ENCODE assay signal across 21 cellular contexts in the genomic region with DNA sequence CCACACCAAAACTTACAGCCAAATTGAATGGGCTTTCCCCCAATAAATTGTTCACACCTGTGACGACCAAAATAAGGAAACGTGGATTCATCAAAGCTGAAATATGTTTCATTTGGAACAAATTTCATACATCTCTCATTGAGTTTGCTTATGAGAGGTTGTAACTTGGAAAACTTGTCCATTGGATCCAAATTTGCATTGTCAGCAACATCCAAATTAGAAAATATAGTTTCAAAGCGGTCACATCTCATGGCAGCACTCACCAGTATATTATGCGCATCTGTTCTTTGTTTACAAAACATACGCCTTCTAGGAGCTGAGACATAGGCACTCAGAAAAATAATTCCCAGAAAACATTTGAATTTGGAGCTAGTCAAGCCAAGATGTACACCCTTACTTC.
DNase-seq lines count a peak whose midpoint lies in the region; ATAC-seq, FAIRE-seq and TF ChIP-seq lines count a peak whose summit lies in the region.
"Had no signal": no experiment of that assay in that cellular context is flagged by ENCODE, and none has a peak within 500 bp of the region (broad histone marks: within the 10 kb centered on the region; RNA-seq: fewer than 3 reads in every experiment).

No MANE protein-coding gene starts in this region.

- H3K27ac ChIP-seq in A549 (no peak overlapping the region), IMR-90 (ENCODE audit: insufficient read depth, low read length) (no peak overlapping the region), H1 (ENCODE audit: low read depth, low read length) (no peak overlapping the region), suprapubic skin (no peak overlapping the region)
- H3K27ac ChIP-seq: BLaER1 treated with 17β-estradiol and CSF1 and Interleukin-3, amounts not matched to agents 10 nM and 100 nM; C4-2B had no signal

- no peak overlapping the region for H2BK20ac ChIP-seq in IMR-90 (ENCODE audit: low read depth, low read length)
- no peak overlapping the region for H2BK20ac ChIP-seq in H1 (ENCODE audit: low read length)

- H2BK12ac ChIP-seq in H1 (ENCODE audit: low read depth, low read length): no peak overlapping the region

- ATAC-seq in A549: no peak
- no peak for ATAC-seq in IMR-90 (ENCODE audit: low read depth)
- ATAC-seq: CD8-positive, alpha-beta T cell; GM12878 had no signal

- H3K4ac ChIP-seq in IMR-90 (ENCODE audit: low read depth, low read length): no peak overlapping the region
- no peak overlapping the region for H3K4ac ChIP-seq in H1 (replicated peaks; ENCODE audit: insufficient read length, low read depth, low read length)

- no peak overlapping the region for H4K8ac ChIP-seq in IMR-90 (ENCODE audit: low read depth in 2 of 2, low read length in 2 of 2)
- H4K8ac ChIP-seq in H1 (ENCODE audit: extremely low read depth, insufficient read depth, low read length): no peak overlapping the region

- no peak for TF ChIP-seq EP300 in A549 (IDR thresholded peaks at IDR 0.05)
- no peak for TF ChIP-seq EP300 in H1 (IDR thresholded peaks at IDR 0.05; ENCODE audit: borderline replicate concordance in 1 of 2, low read depth in 2 of 2, low read length in 2 of 2)
- no peak for TF ChIP-seq EP300 in suprapubic skin (IDR thresholded peaks at IDR 0.05)

- CTCF ChIA-PET in A549 (lab: Yijun Ruan, JAX) (no interaction called here), IMR-90 (lab: Yijun Ruan, JAX) (no interaction called here), H1 (lab: Charles Lee; ENCODE audit: partially characterized antibody) (no interaction called here)

- TF ChIP-seq CTCF in A549 (IDR thresholded peaks at IDR 0.05) (no peak), IMR-90 (conservative IDR thresholded peaks at IDR 0.05; ENCODE audit: low read depth, low read length) (no peak), H1 (IDR thresholded peaks at IDR 0.05; ENCODE audit: control extremely low read depth in 1 of 3, insufficient read depth in 1 of 3, low read depth in 1 of 3, low read length in 3 of 3) (no peak), suprapubic skin (IDR thresholded peaks at IDR 0.05) (no peak)

- no peak overlapping the region for H3K56ac ChIP-seq in IMR-90 (ENCODE audit: extremely low read depth, insufficient read depth, low read length)
- no peak overlapping the region for H3K56ac ChIP-seq in H1 (replicated peaks; ENCODE audit: insufficient read length, low read depth, low read length)

- no peaks in the 10 kb centered on the region for H4K20me1 ChIP-seq in IMR-90 (ENCODE audit: insufficient read depth, low read length)
- no peaks in the 10 kb centered on the region for H4K20me1 ChIP-seq in H1 (replicated peaks in 1 of 2; ENCODE audit: control insufficient read depth in 1 of 2, insufficient read depth in 2 of 2, low read length in 2 of 2)
- H4K20me1 ChIP-seq: BLaER1 treated with 17β-estradiol and CSF1 and Interleukin-3, amounts not matched to agents 10 nM and 100 nM had no signal

- intact Hi-C loops in IMR-90 (cut with micrococcal nuclease): no loop called here

- dilution Hi-C loops in IMR-90 (cut with HindIII; ENCODE audit: low sequenced_read_pairs, unreplicated experiment): no loop called here

- H3K4me1 ChIP-seq in A549 (no peaks in the 10 kb centered on the region), IMR-90 (ENCODE audit: control insufficient read depth, insufficient read depth, low read length) (no peaks in the 10 kb centered on the region), H1 (replicated peaks in 1 of 4; ENCODE audit: control insufficient read depth in 3 of 4, insufficient read depth in 4 of 4, low read length in 3 of 4) (no peaks in the 10 kb centered on the region), suprapubic skin (no peaks in the 10 kb centered on the region)
- H3K4me1 ChIP-seq: BLaER1 treated with 17β-estradiol and CSF1 and Interleukin-3, amounts not matched to agents 10 nM and 100 nM had no signal

- no peaks in the 10 kb centered on the region for H3K36me3 ChIP-seq in IMR-90 (ENCODE audit: control insufficient read depth, insufficient read depth, low read length)
- no peaks in the 10 kb centered on the region for H3K36me3 ChIP-seq in H1 (ENCODE audit: control insufficient read depth in 2 of 4, insufficient read depth in 4 of 4, low read length in 3 of 4)
- H3K36me3 ChIP-seq in suprapubic skin: no peaks in the 10 kb centered on the region
- H3K36me3 ChIP-seq: BLaER1 treated with 17β-estradiol and CSF1 and Interleukin-3, amounts not matched to agents 10 nM and 100 nM had no signal

- H3K4me2 ChIP-seq in A549 (no peak overlapping the region), IMR-90 (ENCODE audit: low read depth, low read length) (no peak overlapping the region), H1 (ENCODE audit: insufficient read depth in 1 of 2, low read depth in 2 of 2, low read length in 2 of 2) (no peak overlapping the region)
- H3K4me2 ChIP-seq: BLaER1 treated with 17β-estradiol and CSF1 and Interleukin-3, amounts not matched to agents 10 nM and 100 nM had no signal

- H2AK5ac ChIP-seq in IMR-90 (ENCODE audit: low read depth, low read length): no peak overlapping the region
- H2AK5ac ChIP-seq in H1 (ENCODE audit: low read depth, low read length): no peak overlapping the region

- H3K79me2 ChIP-seq in H1 (ENCODE audit: control insufficient read depth in 1 of 2, insufficient read depth in 2 of 2, low read length in 2 of 2): no peaks in the 10 kb centered on the region

- H2BK5ac ChIP-seq in IMR-90 (ENCODE audit: low read depth, low read length, poor library complexity, severe bottlenecking) (no peak overlapping the region), H1 (ENCODE audit: low read depth, low read length) (no peak overlapping the region)

- TF ChIP-seq POLR2A in A549 (IDR thresholded peaks at IDR 0.05; ENCODE audit: low read length) (no peak), IMR-90 (IDR thresholded peaks at IDR 0.05; ENCODE audit: low read depth, low read length) (no peak), H1 (IDR thresholded peaks at IDR 0.05; ENCODE audit: control extremely low read depth in 1 of 2, low read depth in 2 of 2, low read length in 2 of 2) (no peak), suprapubic skin (IDR thresholded peaks at IDR 0.05) (no peak)

- DNase-seq in A549 (ENCODE audit: low read depth in 1 of 2, low spot score in 1 of 2) (no peak), IMR-90 (no peak), H1 (ENCODE audit: low read depth in 1 of 2, low spot score in 2 of 2) (no peak), hippocampal formation (lab: John Stamatoyannopoulos, UW) (no peak), suprapubic skin (ENCODE audit: low spot score in 2 of 2) (no peak)
- DNase-seq: 8988T; AML-193; Caco-2; Calu3; CD4-positive, alpha-beta T cell; CD8-positive, alpha-beta T cell; DMS79 treated with DMSO at 0.1 percent for 48 hours; GF-D8 had no signal

- 20% methylated on average over 5 of the region's 5 CpGs for whole genome bisulfite sequencing in A549 (ENCODE audit: missing lambda C conversion rate)
- WGBS in IMR-90 (ENCODE audit: extremely low coverage in 2 of 2, insufficient read length in 1 of 2), 2 experiments: no CpG with 5 or more reads among the region's 5 CpGs
- WGBS in H1 (ENCODE audit: extremely low coverage in 1 of 2, insufficient coverage in 1 of 2, insufficient read length in 1 of 2, insufficient replicate concordance in 2 of 2, low coverage in 1 of 2, low lambda C conversion rate in 2 of 2, missing lambda C conversion rate in 1 of 2), 2 experiments: 95% methylated on average over 5 of the region's 5 CpGs; no CpG with 5 or more reads in 1 of the 2 experiments
- WGBS in suprapubic skin: 86% methylated on average over 5 of the region's 5 CpGs

- H3K9me3 ChIP-seq in A549: no peaks in the 10 kb centered on the region
- peaks cover 1% of the 10 kb centered on the region; the same call in 1 of the 2 replicates for H3K9me3 ChIP-seq in IMR-90 (ENCODE audit: control insufficient read depth, insufficient read depth, low read length)
- no peaks in the 10 kb centered on the region for H3K9me3 ChIP-seq in H1 (ENCODE audit: insufficient read depth in 2 of 2, low read depth in 1 of 2, low read length in 1 of 2)
- peaks cover 5% of the 10 kb centered on the region for H3K9me3 ChIP-seq in suprapubic skin
- H3K9me3 ChIP-seq: BLaER1 treated with 17β-estradiol and CSF1 and Interleukin-3, amounts not matched to agents 10 nM and 100 nM; Caco-2 had no signal

- H2BK15ac ChIP-seq in IMR-90 (ENCODE audit: low read depth, low read length): no peak overlapping the region
- H2BK15ac ChIP-seq in H1 (ENCODE audit: low read length): no peak overlapping the region

- TF ChIP-seq RAD21 in A549 (conservative IDR thresholded peaks at IDR 0.05 in 1 of 2, IDR thresholded peaks at IDR 0.05 in 1 of 2): no peak
- TF ChIP-seq RAD21 in IMR-90 (IDR thresholded peaks at IDR 0.05; ENCODE audit: low read length): no peak
- no peak for TF ChIP-seq RAD21 in H1 (IDR thresholded peaks at IDR 0.05 in 1 of 2, conservative IDR thresholded peaks at IDR 0.05 in 1 of 2; ENCODE audit: low read depth in 2 of 2, low read length in 2 of 2)

- H2AK9ac ChIP-seq in IMR-90 (replicated peaks; ENCODE audit: low read depth, low read length, poor library complexity): no peak overlapping the region

- no peak overlapping the region for H3K9ac ChIP-seq in IMR-90 (ENCODE audit: low read depth, low read length)
- no peak overlapping the region for H3K9ac ChIP-seq in H1 (replicated peaks in 1 of 4; ENCODE audit: extremely low read depth in 1 of 4, low read depth in 3 of 4, low read length in 3 of 4)
- H3K9ac ChIP-seq: BLaER1 treated with 17β-estradiol and CSF1 and Interleukin-3, amounts not matched to agents 10 nM and 100 nM had no signal

- no peak overlapping the region for H3K14ac ChIP-seq in IMR-90 (replicated peaks; ENCODE audit: low read depth, low read length)
- H3K14ac ChIP-seq in H1 (ENCODE audit: insufficient read length): no peak overlapping the region

- no peaks in the 10 kb centered on the region for H3K27me3 ChIP-seq in IMR-90 (ENCODE audit: control insufficient read depth, insufficient read depth, low read length)
- no peaks in the 10 kb centered on the region for H3K27me3 ChIP-seq in H1 (replicated peaks in 1 of 4; ENCODE audit: control insufficient read depth in 3 of 4, extremely low read depth in 1 of 4, insufficient read depth in 3 of 4, low read length in 3 of 4)
- H3K27me3 ChIP-seq in suprapubic skin: no peaks in the 10 kb centered on the region
- H3K27me3 ChIP-seq: BLaER1 treated with 17β-estradiol and CSF1 and Interleukin-3, amounts not matched to agents 10 nM and 100 nM had no signal

- H3K23ac ChIP-seq in IMR-90 (ENCODE audit: low read depth, low read length) (no peak overlapping the region), H1 (ENCODE audit: insufficient read length) (no peak overlapping the region)

- POLR2A ChIA-PET in A549 (lab: Yijun Ruan, JAX): no interaction called here
- POLR2A ChIA-PET in IMR-90 (lab: Charles Lee; ENCODE audit: unreplicated experiment): no interaction called here
- POLR2A ChIA-PET in H1 (lab: Charles Lee; ENCODE audit: partially characterized antibody): no interaction called here

- BruUV-seq in IMR-90 (replicated peaks; lab: Mats Ljungman, UMichigan): no TSS peak

- H4K5ac ChIP-seq in IMR-90 (ENCODE audit: low read depth, low read length): no peak overlapping the region
- no peak overlapping the region for H4K5ac ChIP-seq in H1 (ENCODE audit: insufficient read length, low read depth, low read length)

- no peak overlapping the region for H3K18ac ChIP-seq in IMR-90 (ENCODE audit: low read depth, low read length)
- H3K18ac ChIP-seq in H1 (ENCODE audit: extremely low read depth, low read length): no peak overlapping the region

- H3K4me3 ChIP-seq in A549: no peak overlapping the region
- no peak overlapping the region for H3K4me3 ChIP-seq in IMR-90 (ENCODE audit: insufficient read depth, low read depth, low read length)
- H3K4me3 ChIP-seq in H1 (ENCODE audit: extremely low read depth in 1 of 4, insufficient read depth in 2 of 4, low read depth in 3 of 4, low read length in 4 of 4): no peak overlapping the region
- H3K4me3 ChIP-seq in suprapubic skin: no peak overlapping the region
- H3K4me3 ChIP-seq: BLaER1 treated with 17β-estradiol and CSF1 and Interleukin-3, amounts not matched to agents 10 nM and 100 nM; GM12878 had no signal

- no peak overlapping the region for H4K91ac ChIP-seq in IMR-90 (ENCODE audit: insufficient read depth, low read depth, low read length)
- H4K91ac ChIP-seq in H1 (replicated peaks; ENCODE audit: insufficient read length, low read length): no peak overlapping the region

- no peak overlapping the region for H2AFZ ChIP-seq in IMR-90 (replicated peaks; ENCODE audit: low read length, poor library complexity)
- H2AFZ ChIP-seq in H1 (ENCODE audit: low read length): no peak overlapping the region

- no peak overlapping the region for H2BK120ac ChIP-seq in IMR-90 (ENCODE audit: low read depth, low read length)
- no peak overlapping the region for H2BK120ac ChIP-seq in H1 (replicated peaks; ENCODE audit: low read depth, low read length)

- no peaks in the 10 kb centered on the region for H3K9me1 ChIP-seq in IMR-90 (ENCODE audit: insufficient read depth, low read length)

- in situ Hi-C loops in IMR-90 (cut with MboI; ENCODE audit: low sequenced_read_pairs): no loop called here

- H3K23me2 ChIP-seq in H1 (ENCODE audit: low read depth, low read length): no peaks in the 10 kb centered on the region

- FAIRE-seq in A549 (lab: Jason Lieb, UNC) (no peak), H1 (lab: Jason Lieb, UNC) (no peak)
- FAIRE-seq: A204.1, D721Med, G401.6, GM12878, GM12892, GM18507 had no signal

- H3K79me1 ChIP-seq in IMR-90 (ENCODE audit: low read depth in 1 of 2, low read length in 2 of 2) (no peaks in the 10 kb centered on the region), H1 (ENCODE audit: low read depth, low read length) (no peaks in the 10 kb centered on the region)
